ENCODE assay signal across 17 cellular contexts in the genomic region with DNA sequence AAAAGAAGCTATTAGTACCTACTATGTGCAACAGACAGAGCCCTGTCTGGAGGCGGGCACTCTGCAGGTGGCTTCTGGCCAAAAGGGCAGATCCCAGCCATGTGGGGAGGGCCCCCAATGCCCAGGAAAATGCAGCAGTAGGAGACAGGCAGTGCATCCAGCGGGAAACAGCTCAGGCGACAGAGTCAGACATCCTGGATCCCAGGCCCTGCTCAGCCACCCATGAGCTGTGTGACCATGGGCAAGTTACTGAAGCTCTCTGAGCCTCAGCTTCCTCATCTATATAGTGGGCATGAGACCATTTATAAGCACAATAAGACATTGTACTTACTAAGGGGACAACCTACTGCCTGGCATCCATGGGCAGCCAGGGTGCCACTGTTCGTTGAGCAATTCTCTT. TPM values are rescaled to one million over a fixed set of nuclear protein-coding genes. Genes with fewer than 3 reads are reported as not detected.
A peak's percentile ranks its signal among the peaks of the same experiment; 100 is the strongest.
DNase-seq lines count a peak whose midpoint lies in the region; ATAC-seq and TF ChIP-seq lines count a peak whose summit lies in the region.
"Had no signal": no experiment of that assay in that cellular context is flagged by ENCODE, and none has a peak within 500 bp of the region (broad histone marks: within the 10 kb centered on the region; RNA-seq: fewer than 3 reads in every experiment).

No MANE protein-coding gene starts in this region.

- 75% methylated on average over 4 of the region's 4 CpGs for WGBS in liver

- intact Hi-C loops in dendritic cell treated with granulocyte-macrophage colony-stimulating factor and Interleukin-4, amounts not matched to agents 40 ng/mL and 50 ng/mL, for 4 days (cut with micrococcal nuclease), result no loop called here

- H3K4me1 ChIP-seq in liver (ENCODE audit: control insufficient read depth in 4 of 4, insufficient read depth in 4 of 4, low read length in 3 of 4), result peaks cover 22 to 50% (median 41%) of the 10 kb centered on the region in 4 donors
- H3K4me1 ChIP-seq: BE2C, Caco-2 had no signal

- peaks cover 22% of the 10 kb centered on the region for H3K4me1 Mint-ChIP-seq in T-helper 17 cell
- no peaks in the 10 kb centered on the region for H3K4me1 Mint-ChIP-seq in dendritic cell treated with granulocyte-macrophage colony-stimulating factor and Interleukin-4, amounts not matched to agents 40 ng/mL and 50 ng/mL, for 4 days (ENCODE audit: low read depth)

- H3K36me3 ChIP-seq in liver (ENCODE audit: control insufficient read depth in 4 of 4, insufficient read depth in 3 of 4, low read depth in 1 of 4, low read length in 3 of 4) (peaks cover 5 to 19% (median 9%) of the 10 kb centered on the region in 4 donors), MG63 (no peaks in the 10 kb centered on the region)
- H3K36me3 ChIP-seq: BE2C had no signal

- no peak for ATAC-seq in T-helper 17 cell

- no peak overlapping the region for H3K9ac ChIP-seq in liver (ENCODE audit: low read depth in 1 of 2, low read length in 2 of 2)

- H3K27ac Mint-ChIP-seq in T-helper 17 cell, result peak overlapping the region; percentile 53
- H3K27ac Mint-ChIP-seq in dendritic cell treated with granulocyte-macrophage colony-stimulating factor and Interleukin-4, amounts not matched to agents 40 ng/mL and 50 ng/mL, for 4 days, result peak overlapping the region; percentile 12
- H3K27ac Mint-ChIP-seq: IgD-negative memory B cell had no signal

- H3K4me3 ChIP-seq in liver (ENCODE audit: low read depth in 1 of 3, low read length in 3 of 3) (no peak overlapping the region), MG63 (no peak overlapping the region)

- peak overlapping the region; percentile 62 to 82 for H3K27ac ChIP-seq in liver (ENCODE audit: low read depth in 1 of 2, low read length in 2 of 2)

- no peak overlapping the region for H3K4me3 Mint-ChIP-seq in T-helper 17 cell
- H3K4me3 Mint-ChIP-seq in dendritic cell treated with granulocyte-macrophage colony-stimulating factor and Interleukin-4, amounts not matched to agents 40 ng/mL and 50 ng/mL, for 4 days, result no peak overlapping the region
- H3K4me3 Mint-ChIP-seq: CD4-positive, CD25-positive, alpha-beta regulatory T cell; H9; IgD-negative memory B cell had no signal

- no peak for TF ChIP-seq CTCF in liver (IDR thresholded peaks at IDR 0.05; ENCODE audit: low read depth, low read length, missing input control)

- H3K9me3 Mint-ChIP-seq in dendritic cell treated with granulocyte-macrophage colony-stimulating factor and Interleukin-4, amounts not matched to agents 40 ng/mL and 50 ng/mL, for 4 days, result no peaks in the 10 kb centered on the region
- H3K9me3 Mint-ChIP-seq: CD4-positive, CD25-positive, alpha-beta regulatory T cell; H9; IgD-negative memory B cell had no signal

- no peaks in the 10 kb centered on the region for H3K36me3 Mint-ChIP-seq in T-helper 17 cell (ENCODE audit: low read depth)
- peaks cover 92% of the 10 kb centered on the region for H3K36me3 Mint-ChIP-seq in dendritic cell treated with granulocyte-macrophage colony-stimulating factor and Interleukin-4, amounts not matched to agents 40 ng/mL and 50 ng/mL, for 4 days (ENCODE audit: low read depth)

- no peaks in the 10 kb centered on the region for H3K27me3 ChIP-seq in liver (ENCODE audit: control insufficient read depth in 4 of 4, insufficient read depth in 4 of 4, low read length in 3 of 4)
- H3K27me3 ChIP-seq in MG63, result no peaks in the 10 kb centered on the region
- H3K27me3 ChIP-seq: BE2C had no signal

- no peak for DNase-seq in T-helper 17 cell
- DNase-seq in MG63, result no peak
- DNase-seq in DMS 273 (lab: John Stamatoyannopoulos, UW; ENCODE audit: unreplicated experiment), result no peak
- DNase-seq in NK-92 (lab: John Stamatoyannopoulos, UW; ENCODE audit: unreplicated experiment), result no peak
- no peak for DNase-seq in NCI-H2029 (lab: John Stamatoyannopoulos, UW)
- DNase-seq: ACHN; BE2C; C1 segment of cervical spinal cord; Caco-2; CD4-positive, CD25-positive, alpha-beta regulatory T cell; DMS153; DMS79; GF-D8; H9 had no signal

- H3K9me3 ChIP-seq in T-helper 17 cell (ENCODE audit: control insufficient read depth, low read length, poor library complexity, severe bottlenecking), result no peaks in the 10 kb centered on the region
- no peaks in the 10 kb centered on the region for H3K9me3 ChIP-seq in liver (ENCODE audit: control insufficient read depth in 4 of 4, low read length in 3 of 4)
- no peaks in the 10 kb centered on the region for H3K9me3 ChIP-seq in MG63
- H3K9me3 ChIP-seq: BE2C, Caco-2 had no signal

- no peaks in the 10 kb centered on the region for H3K27me3 Mint-ChIP-seq in T-helper 17 cell
- H3K27me3 Mint-ChIP-seq in dendritic cell treated with granulocyte-macrophage colony-stimulating factor and Interleukin-4, amounts not matched to agents 40 ng/mL and 50 ng/mL, for 4 days, result no peaks in the 10 kb centered on the region
- H3K27me3 Mint-ChIP-seq: CD4-positive, CD25-positive, alpha-beta regulatory T cell; IgD-negative memory B cell had no signal

- no peak for TF ChIP-seq RAD21 in liver (IDR thresholded peaks at IDR 0.05)

TF ChIP-seq in liver, 16 proteins besides CTCF, POLR2A, EP300 and RAD21:
- TF ChIP-seq FOXA1 (IDR thresholded peaks at IDR 0.05) (no peak), EGR1 (IDR thresholded peaks at IDR 0.05; ENCODE audit: low read depth in 2 of 2) (no peak), FOXA2 (IDR thresholded peaks at IDR 0.05) (no peak), RXRA (IDR thresholded peaks at IDR 0.05) (no peak), JUND (IDR thresholded peaks at IDR 0.05) (no peak), HNF4G (IDR thresholded peaks at IDR 0.05) (no peak), TAF1 (conservative IDR thresholded peaks at IDR 0.05) (no peak)
- TF ChIP-seq, protein P1, sequence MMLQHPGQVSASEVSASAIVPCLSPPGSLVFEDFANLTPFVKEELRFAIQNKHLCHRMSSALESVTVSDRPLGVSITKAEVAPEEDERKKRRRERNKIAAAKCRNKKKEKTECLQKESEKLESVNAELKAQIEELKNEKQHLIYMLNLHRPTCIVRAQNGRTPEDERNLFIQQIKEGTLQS (IDR thresholded peaks at IDR 0.05), result no peak
- TF ChIP-seq, protein P2, sequence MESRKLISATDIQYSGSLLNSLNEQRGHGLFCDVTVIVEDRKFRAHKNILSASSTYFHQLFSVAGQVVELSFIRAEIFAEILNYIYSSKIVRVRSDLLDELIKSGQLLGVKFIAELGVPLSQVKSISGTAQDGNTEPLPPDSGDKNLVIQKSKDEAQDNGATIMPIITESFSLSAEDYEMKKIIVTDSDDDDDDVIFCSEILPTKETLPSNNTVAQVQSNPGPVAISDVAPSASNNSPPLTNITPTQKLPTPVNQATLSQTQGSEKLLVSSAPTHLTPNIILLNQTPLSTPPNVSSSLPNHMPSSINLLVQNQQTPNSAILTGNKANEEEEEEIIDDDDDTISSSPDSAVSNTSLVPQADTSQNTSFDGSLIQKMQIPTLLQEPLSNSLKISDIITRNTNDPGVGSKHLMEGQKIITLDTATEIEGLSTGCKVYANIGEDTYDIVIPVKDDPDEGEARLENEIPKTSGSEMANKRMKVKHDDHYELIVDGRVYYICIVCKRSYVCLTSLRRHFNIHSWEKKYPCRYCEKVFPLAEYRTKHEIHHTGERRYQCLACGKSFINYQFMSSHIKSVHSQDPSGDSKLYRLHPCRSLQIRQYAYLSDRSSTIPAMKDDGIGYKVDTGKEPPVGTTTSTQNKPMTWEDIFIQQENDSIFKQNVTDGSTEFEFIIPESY (IDR thresholded peaks at IDR 0.05), result no peak
- TF ChIP-seq, protein P3, sequence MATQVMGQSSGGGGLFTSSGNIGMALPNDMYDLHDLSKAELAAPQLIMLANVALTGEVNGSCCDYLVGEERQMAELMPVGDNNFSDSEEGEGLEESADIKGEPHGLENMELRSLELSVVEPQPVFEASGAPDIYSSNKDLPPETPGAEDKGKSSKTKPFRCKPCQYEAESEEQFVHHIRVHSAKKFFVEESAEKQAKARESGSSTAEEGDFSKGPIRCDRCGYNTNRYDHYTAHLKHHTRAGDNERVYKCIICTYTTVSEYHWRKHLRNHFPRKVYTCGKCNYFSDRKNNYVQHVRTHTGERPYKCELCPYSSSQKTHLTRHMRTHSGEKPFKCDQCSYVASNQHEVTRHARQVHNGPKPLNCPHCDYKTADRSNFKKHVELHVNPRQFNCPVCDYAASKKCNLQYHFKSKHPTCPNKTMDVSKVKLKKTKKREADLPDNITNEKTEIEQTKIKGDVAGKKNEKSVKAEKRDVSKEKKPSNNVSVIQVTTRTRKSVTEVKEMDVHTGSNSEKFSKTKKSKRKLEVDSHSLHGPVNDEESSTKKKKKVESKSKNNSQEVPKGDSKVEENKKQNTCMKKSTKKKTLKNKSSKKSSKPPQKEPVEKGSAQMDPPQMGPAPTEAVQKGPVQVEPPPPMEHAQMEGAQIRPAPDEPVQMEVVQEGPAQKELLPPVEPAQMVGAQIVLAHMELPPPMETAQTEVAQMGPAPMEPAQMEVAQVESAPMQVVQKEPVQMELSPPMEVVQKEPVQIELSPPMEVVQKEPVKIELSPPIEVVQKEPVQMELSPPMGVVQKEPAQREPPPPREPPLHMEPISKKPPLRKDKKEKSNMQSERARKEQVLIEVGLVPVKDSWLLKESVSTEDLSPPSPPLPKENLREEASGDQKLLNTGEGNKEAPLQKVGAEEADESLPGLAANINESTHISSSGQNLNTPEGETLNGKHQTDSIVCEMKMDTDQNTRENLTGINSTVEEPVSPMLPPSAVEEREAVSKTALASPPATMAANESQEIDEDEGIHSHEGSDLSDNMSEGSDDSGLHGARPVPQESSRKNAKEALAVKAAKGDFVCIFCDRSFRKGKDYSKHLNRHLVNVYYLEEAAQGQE (IDR thresholded peaks at IDR 0.05), result no peak

RNA-seq across cellular contexts. Expression of a gene that starts 25.8 kb away (rescaled TPM):
- 100 to 1,000 TPM; 125 to 137 TPM for total RNA-seq in T-helper 17 cell
- 10 to 100 TPM; 35.8 to 38.6 TPM for total RNA-seq in liver
- polyA plus RNA-seq in liver, result 1 to 10 TPM; 9.9 to 10.0 TPM
- total RNA-seq in MG63 (2014; rRNA removed; shearing (Covaris generic); ENCODE audit: low replicate concordance), result 14.6 and 16.4 TPM in 2 replicates
